Comparison of ENCODE assay signal across 30 cellular contexts in genomic region chr5:14773588-14773987, GRCh38.
DNase-seq lines count a peak whose midpoint lies in the region; ATAC-seq, FAIRE-seq and TF ChIP-seq lines count a peak whose summit lies in the region.
"Had no signal": no experiment of that assay in that cellular context is flagged by ENCODE, and none has a peak within 500 bp of the region (broad histone marks: within the 10 kb centered on the region; RNA-seq: fewer than 3 reads in every experiment).

No MANE protein-coding gene starts in this region.

- no peak overlapping the region for H3K27ac Mint-ChIP-seq in WTC11
- H3K27ac Mint-ChIP-seq: activated CD8-positive, alpha-beta T cell treated with anti-CD3 and anti-CD28 coated beads, Interleukin-2, amount 10 ng/mL, durations not matched to agents 7 days and 5 days; activated naive CD4-positive, alpha-beta T cell treated with anti-CD3 and anti-CD28 coated beads for 36 hours; dendritic cell treated with granulocyte-macrophage colony-stimulating factor and Interleukin-4, amounts not matched to agents 40 ng/mL and 50 ng/mL, for 4 days; mesothelial cell of epicardium; type B pancreatic cell had no signal

- H3K9me3 ChIP-seq in HepG2 (ENCODE audit: low read length) (no peaks in the 10 kb centered on the region), right lobe of liver (no peaks in the 10 kb centered on the region), neuronal stem cell (replicated peaks in 1 of 2; ENCODE audit: control insufficient read depth in 2 of 2, insufficient read depth in 1 of 2, low read depth in 1 of 2, low read length in 2 of 2) (no peaks in the 10 kb centered on the region), upper lobe of right lung (no peaks in the 10 kb centered on the region), breast epithelium (no peaks in the 10 kb centered on the region)
- H3K9me3 ChIP-seq: adrenal gland, heart left ventricle, prostate gland, sigmoid colon, SJSA1 had no signal

- no peak for TF ChIP-seq RAD21 in HepG2 (CRISPR knock-in tag; IDR thresholded peaks at IDR 0.05)

- H3K27me3 ChIP-seq in HepG2 (ENCODE audit: control insufficient read depth in 1 of 2, insufficient read depth in 2 of 2, low read length in 2 of 2) (no peaks in the 10 kb centered on the region), right lobe of liver (no peaks in the 10 kb centered on the region), neuronal stem cell (ENCODE audit: control insufficient read depth in 3 of 3, insufficient read depth in 3 of 3, low read depth in 1 of 3, low read length in 3 of 3) (peaks cover 0 to 2% (median 0%) of the 10 kb centered on the region in 3 experiments), upper lobe of right lung (no peaks in the 10 kb centered on the region), breast epithelium (no peaks in the 10 kb centered on the region)
- H3K27me3 ChIP-seq: adrenal gland, heart left ventricle, sigmoid colon, SJSA1 had no signal

- H2BK5ac ChIP-seq in neuronal stem cell (ENCODE audit: low read length): no peak overlapping the region

- H3K79me2 ChIP-seq in HepG2 (ENCODE audit: insufficient read depth, low read length): no peaks in the 10 kb centered on the region

- TF ChIP-seq POLR2A in HepG2 (IDR thresholded peaks at IDR 0.05; ENCODE audit: insufficient read depth in 1 of 2, low read depth in 2 of 2, low read length in 2 of 2) (no peak), right lobe of liver (IDR thresholded peaks at IDR 0.05) (no peak), breast epithelium (IDR thresholded peaks at IDR 0.05) (no peak)

- H3K9ac ChIP-seq in HepG2 (ENCODE audit: insufficient read depth, low read depth, low read length) (peak overlapping the region; percentile 42), neuronal stem cell (ENCODE audit: low read depth, low read length, poor library complexity) (no peak overlapping the region)

- 54% methylated on average over 8 of the region's 8 CpGs for WGBS in HepG2 (ENCODE audit: low lambda C conversion rate)
- WGBS in right lobe of liver (ENCODE audit: insufficient coverage, low coverage, low lambda C conversion rate, missing lambda C conversion rate): 83% methylated on average over 8 of the region's 8 CpGs
- WGBS in neuronal stem cell (ENCODE audit: extremely low coverage in 2 of 2, insufficient read length in 2 of 2, insufficient replicate concordance in 1 of 2), 2 donors: no CpG with 5 or more reads among the region's 8 CpGs

- ATAC-seq in HepG2 (peak; percentile 41), right lobe of liver (no peak), WTC11 (peak; percentile 25; the same call in 1 of the 2 replicates), upper lobe of right lung (no peak), HG03432 (IDR thresholded peaks at IDR 0.05; ENCODE audit: unreplicated experiment) (no peak)
- ATAC-seq: activated CD8-positive, alpha-beta T cell treated with anti-CD3 and anti-CD28 coated beads, Interleukin-2, amount 10 ng/mL, durations not matched to agents 7 days and 5 days; esophagus mucosa; HCT116; heart left ventricle had no signal

- POLR2A ChIA-PET in HepG2 (lab: Yijun Ruan, JAX): interaction anchor here (1.4 to 2.2 kb wide), 2 partner anchors 13 to 45 kb away, joined by 5 to 9 read pairs; no protein-coding TSS in a partner anchor
- POLR2A ChIA-PET in WTC11 (lab: Charles Lee): no interaction called here

- H3K4me2 ChIP-seq in HepG2 (ENCODE audit: low read depth, low read length) (peak overlapping the region; percentile 46; the same call in 1 of the 2 replicates), neuronal stem cell (ENCODE audit: insufficient read depth, low read length, poor library complexity, severe bottlenecking) (no peak overlapping the region)

- no peak overlapping the region for H3K4ac ChIP-seq in neuronal stem cell (ENCODE audit: low read length)

- no peak; a peak in 1 of 4 replicates for TF ChIP-seq EP300 in HepG2 (IDR thresholded peaks at IDR 0.05; ENCODE audit: low read depth in 2 of 2, low read length in 2 of 2)
- no peak for TF ChIP-seq EP300 in HepG2 (CRISPR knock-in tag; IDR thresholded peaks at IDR 0.05; ENCODE audit: borderline replicate concordance)

- no peaks in the 10 kb centered on the region for H3K9me3 Mint-ChIP-seq in WTC11
- H3K9me3 Mint-ChIP-seq: activated naive CD4-positive, alpha-beta T cell treated with anti-CD3 and anti-CD28 coated beads for 36 hours; central memory CD8-positive, alpha-beta T cell; dendritic cell treated with granulocyte-macrophage colony-stimulating factor and Interleukin-4, amounts not matched to agents 40 ng/mL and 50 ng/mL, for 4 days; mesothelial cell of epicardium; type B pancreatic cell had no signal

- H4K8ac ChIP-seq in neuronal stem cell (ENCODE audit: low read depth, low read length): no peak overlapping the region

- H2BK15ac ChIP-seq in neuronal stem cell (ENCODE audit: low read length): no peak overlapping the region

- H2BK12ac ChIP-seq in neuronal stem cell (ENCODE audit: low read length): no peak overlapping the region

- H3K27me3 Mint-ChIP-seq in WTC11 (ENCODE audit: low read depth): no peaks in the 10 kb centered on the region
- H3K27me3 Mint-ChIP-seq: central memory CD8-positive, alpha-beta T cell; dendritic cell treated with granulocyte-macrophage colony-stimulating factor and Interleukin-4, amounts not matched to agents 40 ng/mL and 50 ng/mL, for 4 days; type B pancreatic cell had no signal

- H3K18ac ChIP-seq in neuronal stem cell (ENCODE audit: low read length): no peak overlapping the region

- no peak overlapping the region for H4K91ac ChIP-seq in neuronal stem cell (ENCODE audit: low read depth, low read length, poor library complexity)

- no TSS peak for BruUV-seq in HepG2 (replicated peaks; lab: Mats Ljungman, UMichigan)

- intact Hi-C loops in HepG2 (cut with micrococcal nuclease; ENCODE audit: unreplicated experiment) (loop anchor here (5.0 kb wide), 1 partner anchor 99 kb away; the partner anchor contains the start of gene ANKH), right lobe of liver (cut with DNase I) (no loop called here), upper lobe of right lung (cut with DNase I) (no loop called here), breast epithelium (cut with DNase I; ENCODE audit: low total_unique reads) (no loop called here)

- no peaks in the 10 kb centered on the region for H4K20me1 ChIP-seq in HepG2 (ENCODE audit: insufficient read depth, low read length)

- CTCF ChIA-PET in HepG2 (lab: Yijun Ruan, JAX; ENCODE audit: low intra/inter-chr PET ratio, low total read pairs) (no interaction called here), WTC11 (lab: Charles Lee) (interaction anchor here (0.7 kb wide), 1 partner anchor 88 kb away, joined by 5 read pairs; no protein-coding TSS in a partner anchor)

- TF ChIP-seq CTCF in HepG2 (CRISPR knock-in tag; IDR thresholded peaks at IDR 0.05): no peak
- TF ChIP-seq CTCF in right lobe of liver (IDR thresholded peaks at IDR 0.05): no peak
- TF ChIP-seq CTCF in WTC11 (IDR thresholded peaks at IDR 0.05): no peak
- no peak for TF ChIP-seq CTCF in upper lobe of right lung (IDR thresholded peaks at IDR 0.05)
- TF ChIP-seq CTCF in breast epithelium (IDR thresholded peaks at IDR 0.05): no peak

- DNase-seq in HepG2 (ENCODE audit: low spot score): peak; percentile 55
- DNase-seq in right lobe of liver: no peak
- peak; percentile 56 for DNase-seq in NCI-H2029 (lab: John Stamatoyannopoulos, UW)
- peak; percentile 17 for DNase-seq in WTC11 (ENCODE audit: low spot score)
- peak; percentile 42 for DNase-seq in neuronal stem cell (ENCODE audit: low spot score)
- DNase-seq in upper lobe of right lung: no peak
- DNase-seq in breast epithelium (ENCODE audit: low spot score in 2 of 2): no peak
- DNase-seq: activated CD4-positive, alpha-beta T cell treated with anti-CD3 and anti-CD28 coated beads for 4 hours; activated CD8-positive, alpha-beta T cell treated with anti-CD3 and anti-CD28 coated beads, Interleukin-2, amount 10 ng/mL, durations not matched to agents 7 days and 5 days; activated naive CD4-positive, alpha-beta T cell treated with anti-CD3 and anti-CD28 coated beads for 36 hours; adrenal gland; DMS79; foreskin fibroblast; heart left ventricle; NCI-H1048; NCI-H82; sigmoid colon; stimulated activated CD4-positive, alpha-beta T cell treated with anti-CD3 and anti-CD28 coated beads, Interleukin-12 subunit alpha, Interleukin-12 subunit beta, amount 100 ng/mL, for 4 hours; stimulated activated CD4-positive, alpha-beta T cell treated with anti-CD3 and anti-CD28 coated beads, Interleukin-2, amount 100 ng/mL, for 48 hours; T-helper 9 cell had no signal

- H3K36me3 ChIP-seq in HepG2 (replicated peaks in 1 of 2; ENCODE audit: control insufficient read depth in 1 of 2, insufficient read depth in 2 of 2, low read length in 2 of 2): peaks cover 0 to 3% of the 10 kb centered on the region in 2 experiments; a peak in 1 of 5 replicates
- H3K36me3 ChIP-seq in right lobe of liver: no peaks in the 10 kb centered on the region
- no peaks in the 10 kb centered on the region for H3K36me3 ChIP-seq in neuronal stem cell (replicated peaks in 1 of 2; ENCODE audit: control insufficient read depth in 2 of 2, insufficient read depth in 2 of 2, low read length in 2 of 2)
- H3K36me3 ChIP-seq in upper lobe of right lung: no peaks in the 10 kb centered on the region
- H3K36me3 ChIP-seq in breast epithelium: no peaks in the 10 kb centered on the region
- H3K36me3 ChIP-seq: adrenal gland, prostate gland, sigmoid colon, SJSA1 had no signal

- H3K27ac ChIP-seq in HepG2 (ENCODE audit: extremely low read length, insufficient read depth, low read length) (peak overlapping the region; percentile 63), right lobe of liver (no peak overlapping the region), neuronal stem cell (replicated peaks; ENCODE audit: low read length) (no peak overlapping the region), upper lobe of right lung (no peak overlapping the region), breast epithelium (no peak overlapping the region)
- H3K27ac ChIP-seq: adrenal gland, heart left ventricle, prostate gland, sigmoid colon, SJSA1 had no signal

- no peak overlapping the region for H3K4me3 Mint-ChIP-seq in WTC11
- H3K4me3 Mint-ChIP-seq: activated CD8-positive, alpha-beta T cell treated with anti-CD3 and anti-CD28 coated beads, Interleukin-2, amount 10 ng/mL, durations not matched to agents 7 days and 5 days; activated naive CD4-positive, alpha-beta T cell treated with anti-CD3 and anti-CD28 coated beads for 36 hours; central memory CD8-positive, alpha-beta T cell; dendritic cell treated with granulocyte-macrophage colony-stimulating factor and Interleukin-4, amounts not matched to agents 40 ng/mL and 50 ng/mL, for 4 days; mesothelial cell of epicardium; type B pancreatic cell had no signal

- H2AFZ ChIP-seq in HepG2 (ENCODE audit: low read length): no peak overlapping the region
- no peak overlapping the region for H2AFZ ChIP-seq in neuronal stem cell (ENCODE audit: low read length)

- no peak overlapping the region for H3K23ac ChIP-seq in neuronal stem cell (ENCODE audit: low read depth, low read length, poor library complexity)

- no peak overlapping the region for H2AK5ac ChIP-seq in neuronal stem cell (ENCODE audit: low read depth, low read length)

- no peak overlapping the region for H3K14ac ChIP-seq in neuronal stem cell (ENCODE audit: low read length)

- H3K4me1 Mint-ChIP-seq in WTC11: peaks cover 8% of the 10 kb centered on the region

- FAIRE-seq in HepG2 (lab: Jason Lieb, UNC): no peak
- FAIRE-seq: G401.6 had no signal

- in situ Hi-C loops in HepG2 (cut with HindIII; ENCODE audit: extremely low pct_ligation_motif_present, low pct_unique_long_range_greater_than_20kb): no loop called here

- H3K36me3 Mint-ChIP-seq in WTC11: no peaks in the 10 kb centered on the region
- H3K36me3 Mint-ChIP-seq: mesothelial cell of epicardium had no signal

- H3K4me1 ChIP-seq in HepG2 (ENCODE audit: insufficient read depth, low read length) (peaks cover 62% of the 10 kb centered on the region), right lobe of liver (peaks cover 0 to 26% (median 5%) of the 10 kb centered on the region in 4 donors), neuronal stem cell (ENCODE audit: control insufficient read depth in 2 of 2, insufficient read depth in 1 of 2, low read depth in 1 of 2, low read length in 2 of 2) (peaks cover 8% of the 10 kb centered on the region in 2 donors), upper lobe of right lung (no peaks in the 10 kb centered on the region), breast epithelium (no peaks in the 10 kb centered on the region)
- H3K4me1 ChIP-seq: adrenal gland, SJSA1 had no signal

- H3K4me3 ChIP-seq in HepG2 (replicated peaks in 1 of 3; ENCODE audit: insufficient read depth in 1 of 3, low read depth in 2 of 3, low read length in 3 of 3): no peak overlapping the region; a peak in 1 of 6 replicates
- H3K4me3 ChIP-seq in right lobe of liver: no peak overlapping the region
- no peak overlapping the region for H3K4me3 ChIP-seq in neuronal stem cell (ENCODE audit: low read length in 2 of 2)
- no peak overlapping the region for H3K4me3 ChIP-seq in upper lobe of right lung
- H3K4me3 ChIP-seq in breast epithelium: no peak overlapping the region
- H3K4me3 ChIP-seq: adrenal gland, heart left ventricle, prostate gland, sigmoid colon, SJSA1 had no signal

- no peaks in the 10 kb centered on the region for H3K79me1 ChIP-seq in neuronal stem cell (ENCODE audit: low read depth, low read length)

- H2BK120ac ChIP-seq in neuronal stem cell (ENCODE audit: low read depth, low read length): no peak overlapping the region

Comparison
In these comparisons a context has a peak if more than half of its experiments do, and no peak if none do; other contexts are left out.
1. ATAC-seq: peak in HepG2 (single experiment) and WTC11 (single experiment); none in right lobe of liver (0 of 4), upper lobe of right lung (single experiment) and HG03432 (single experiment).
2. DNase-seq: peak in HepG2 (single experiment), NCI-H2029 (single experiment), WTC11 (single experiment) and neuronal stem cell (single experiment); none in right lobe of liver (0 of 3), upper lobe of right lung (single experiment) and breast epithelium (0 of 2).
3. Of the 50 proteins assayed by ChIP-seq in both HepG2 and WTC11: peak only in HepG2: FOXP1 and MAX; only in WTC11: none; in both: none; in neither: 48.